Comparison of ENCODE assay signal across 8 cellular contexts in the genomic region with DNA sequence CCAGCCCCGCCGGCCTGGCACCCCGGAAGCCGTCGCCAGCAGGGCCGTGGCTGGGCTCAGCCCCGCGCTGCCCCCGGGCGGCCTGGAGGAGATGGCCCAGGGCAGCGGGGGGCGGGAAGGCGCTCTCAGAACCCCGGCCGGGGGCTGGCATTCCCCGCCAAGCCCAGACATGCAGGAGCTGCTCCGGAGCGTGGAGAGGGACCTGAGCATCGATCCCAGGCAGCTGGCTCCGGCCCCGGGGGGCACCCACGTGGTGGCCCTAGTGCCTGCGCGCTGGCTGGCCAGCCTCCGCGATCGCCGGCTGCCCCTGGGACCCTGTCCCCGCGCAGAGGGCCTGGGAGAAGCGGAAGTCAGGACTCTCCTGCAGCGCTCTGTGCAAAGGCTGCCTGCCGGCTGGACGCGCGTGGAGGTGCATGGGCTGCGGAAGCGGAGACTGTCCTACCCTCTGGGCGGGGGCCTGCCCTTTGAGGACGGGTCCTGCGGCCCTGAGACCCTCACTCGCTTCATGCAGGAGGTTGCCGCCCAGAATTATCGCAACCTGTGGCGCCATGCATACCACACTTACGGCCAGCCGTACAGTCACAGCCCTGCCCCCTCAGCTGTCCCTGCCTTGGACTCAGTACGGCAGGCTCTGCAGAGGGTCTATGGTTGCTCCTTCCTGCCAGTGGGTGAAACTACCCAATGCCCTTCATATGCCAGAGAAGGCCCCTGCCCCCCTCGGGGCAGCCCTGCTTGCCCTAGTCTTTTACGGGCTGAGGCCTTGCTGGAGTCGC. TPM values are rescaled to one million over a fixed set of nuclear protein-coding genes. Genes with fewer than 3 reads are reported as not detected.
DNase-seq lines count a peak whose midpoint lies in the region; ATAC-seq, FAIRE-seq and TF ChIP-seq lines count a peak whose summit lies in the region.

No MANE protein-coding gene starts in this region.

- peak overlapping the region; percentile 28 for H3K27ac Mint-ChIP-seq in activated naive CD8-positive, alpha-beta T cell

- no peaks in the 10 kb centered on the region; the same call in 1 of the 2 replicates for H3K4me1 ChIP-seq in iPS DF 6.9 (ENCODE audit: control insufficient read depth, insufficient read depth, low read length)
- H3K4me1 ChIP-seq in skeletal muscle tissue (ENCODE audit: control insufficient read depth in 3 of 3, insufficient read depth in 3 of 3, low read length in 3 of 3), result peaks cover 38 to 65% (median 50%) of the 10 kb centered on the region in 3 donors

- whole genome bisulfite sequencing in iPS DF 6.9 (ENCODE audit: insufficient coverage, insufficient read length), result no CpG with 5 or more reads among the region's 51 CpGs

- no peaks in the 10 kb centered on the region for H3K27me3 ChIP-seq in iPS DF 6.9 (ENCODE audit: control insufficient read depth, insufficient read depth, low read length)
- H3K27me3 ChIP-seq in skeletal muscle tissue (ENCODE audit: control insufficient read depth in 3 of 3, insufficient read depth in 3 of 3, low read length in 3 of 3), result no peaks in the 10 kb centered on the region

- no peaks in the 10 kb centered on the region for H3K9me3 Mint-ChIP-seq in activated naive CD8-positive, alpha-beta T cell (ENCODE audit: low read depth)

- peak; percentile 68 for FAIRE-seq in HTR-8/SVneo (lab: Jason Lieb, UNC)

- no peak for TF ChIP-seq CTCF in 22Rv1 (IDR thresholded peaks at IDR 0.05)

- DNase-seq in HTR-8/SVneo (ENCODE audit: insufficient read length, low spot score) (no peak), iPS DF 6.9 (ENCODE audit: low read depth, low spot score) (no peak), NCI-H446 (lab: John Stamatoyannopoulos, UW) (no peak), NCI-H1048 (lab: John Stamatoyannopoulos, UW) (no peak)

- H3K27ac ChIP-seq in 22Rv1, result peak overlapping the region; percentile 61
- H3K27ac ChIP-seq in iPS DF 6.9 (ENCODE audit: low read length), result no peak overlapping the region
- peak overlapping the region; percentile 91 for H3K27ac ChIP-seq in skeletal muscle tissue (ENCODE audit: low read depth, low read length)

- peak overlapping the region; percentile 57 for H3K4me3 ChIP-seq in iPS DF 6.9 (ENCODE audit: low read length)
- H3K4me3 ChIP-seq in skeletal muscle tissue (ENCODE audit: low read length in 3 of 3), result peak overlapping the region; percentile 60 to 83 (median 78)

- no peaks in the 10 kb centered on the region for H3K36me3 Mint-ChIP-seq in activated naive CD8-positive, alpha-beta T cell

- peak; percentile 37 for ATAC-seq in GM18909 (IDR thresholded peaks at IDR 0.05; ENCODE audit: poor library complexity, unreplicated experiment)

- H3K4me1 Mint-ChIP-seq in activated naive CD8-positive, alpha-beta T cell (ENCODE audit: low read depth), result peaks cover 37% of the 10 kb centered on the region

- H3K27me3 Mint-ChIP-seq in activated naive CD8-positive, alpha-beta T cell, result no peaks in the 10 kb centered on the region

- H3K36me3 ChIP-seq in iPS DF 6.9 (ENCODE audit: control insufficient read depth, insufficient read depth, low read length) (no peaks in the 10 kb centered on the region; the same call in 1 of the 2 replicates), skeletal muscle tissue (ENCODE audit: control insufficient read depth in 3 of 3, insufficient read depth in 3 of 3, low read length in 3 of 3) (peaks cover 12 to 24% (median 16%) of the 10 kb centered on the region in 3 donors)

- H3K9me3 ChIP-seq in iPS DF 6.9 (ENCODE audit: control insufficient read depth, insufficient read depth, low read length) (no peaks in the 10 kb centered on the region), skeletal muscle tissue (ENCODE audit: control insufficient read depth in 3 of 3, low read length in 3 of 3) (no peaks in the 10 kb centered on the region)

- H3K4me3 Mint-ChIP-seq in activated naive CD8-positive, alpha-beta T cell, result peak overlapping the region; percentile 82

- peak overlapping the region; percentile 43 to 82 (median 70) for H3K9ac ChIP-seq in skeletal muscle tissue (ENCODE audit: low read depth in 1 of 3, low read length in 3 of 3)

RNA-seq across cellular contexts. Expression of a gene that starts 0.6 kb away (rescaled TPM):
- 10.4 TPM for total RNA-seq in skeletal muscle tissue

RNA-seq across cellular contexts. Expression of a gene that starts 14.9 kb away (rescaled TPM):
- 2.1 TPM for total RNA-seq in skeletal muscle tissue

RNA-seq across cellular contexts. Expression of a gene that starts 17.6 kb away (rescaled TPM):
- total RNA-seq in skeletal muscle tissue, result not detected

RNA-seq across cellular contexts. Expression of a gene that starts 36.8 kb away (rescaled TPM):
- 328 TPM for total RNA-seq in skeletal muscle tissue

RNA-seq across cellular contexts. Expression of a gene that starts 40.4 kb away (rescaled TPM):
- total RNA-seq in skeletal muscle tissue, result 96.0 TPM
